Comparison of ENCODE assay signal across 28 cellular contexts in the genomic region with DNA sequence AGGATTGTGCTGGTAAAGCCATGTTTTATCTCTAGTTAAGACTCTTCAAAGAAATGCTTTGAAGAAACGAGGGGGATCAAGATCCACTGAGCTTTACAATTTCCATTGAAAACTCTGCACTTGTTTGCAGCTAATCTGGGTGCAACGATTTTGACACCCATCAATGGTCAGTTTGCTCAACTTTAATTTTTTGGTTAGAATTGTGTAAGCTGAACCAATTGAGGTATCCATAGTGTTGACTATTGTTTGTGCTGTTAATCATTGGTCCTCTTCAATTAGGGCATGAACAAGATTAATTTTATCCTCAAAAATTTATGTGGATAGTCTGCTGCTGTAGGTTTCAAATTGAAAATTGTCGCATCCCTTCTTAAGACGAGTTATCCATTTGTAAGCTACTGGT.
"Had no signal": no experiment of that assay in that cellular context is flagged by ENCODE, and none has a peak within 500 bp of the region (broad histone marks: within the 10 kb centered on the region; RNA-seq: fewer than 3 reads in every experiment).

No MANE protein-coding gene starts in this region.

- H3K4me1 Mint-ChIP-seq: stimulated activated effector memory CD8-positive, alpha-beta T cell treated with anti-CD3 and anti-CD28 coated beads, Interleukin-12 subunit alpha, Interleukin-12 subunit beta, amount 100 ng/mL, for 72 hours; stimulated activated memory B cell treated with anti-CD40 and anti-IgM and Interleukin-4, amounts not matched to agents 10 μg/mL and 1 μg/mL and 100 μg/mL, for 72 hours; stimulated activated naive B cell treated with anti-CD40 and anti-IgM and Interleukin-4, amounts not matched to agents 10 μg/mL and 1 μg/mL and 100 μg/mL, for 72 hours; stimulated activated naive CD8-positive, alpha-beta T cell treated with anti-CD3 and anti-CD28 coated beads, Interleukin-15, amount 100 ng/mL, for 72 hours had no signal

- H3K9me3 ChIP-seq: suprapubic skin, testis, thoracic aorta, thyroid gland, upper lobe of left lung, upper lobe of right lung, uterus had no signal

- H3K4me3 Mint-ChIP-seq: stimulated activated effector memory CD8-positive, alpha-beta T cell treated with anti-CD3 and anti-CD28 coated beads, Interleukin-12 subunit alpha, Interleukin-12 subunit beta, amount 100 ng/mL, for 72 hours; stimulated activated memory B cell treated with anti-CD40 and anti-IgM and Interleukin-4, amounts not matched to agents 10 μg/mL and 1 μg/mL and 100 μg/mL, for 72 hours; stimulated activated naive B cell treated with anti-CD40 and anti-IgM and Interleukin-4, amounts not matched to agents 10 μg/mL and 1 μg/mL and 100 μg/mL, for 72 hours; stimulated activated naive CD8-positive, alpha-beta T cell treated with anti-CD3 and anti-CD28 coated beads, Interleukin-15, amount 100 ng/mL, for 72 hours; stimulated activated naive CD8-positive, alpha-beta T cell treated with anti-CD3 and anti-CD28 coated beads, Interleukin-15, Interleukin-2, amounts not matched to agents 100 ng/mL and 50 ng/mL, for 24 hours; type B pancreatic cell had no signal

- ATAC-seq: stimulated activated effector memory CD8-positive, alpha-beta T cell treated with anti-CD3 and anti-CD28 coated beads, Interleukin-12 subunit alpha, Interleukin-12 subunit beta, amount 100 ng/mL, for 72 hours; stimulated activated memory B cell treated with anti-CD40 and anti-IgM and Interleukin-4, amounts not matched to agents 10 μg/mL and 1 μg/mL and 100 μg/mL, for 72 hours; stimulated activated naive B cell treated with anti-CD40 and anti-IgM and Interleukin-4, amounts not matched to agents 10 μg/mL and 1 μg/mL and 100 μg/mL, for 72 hours; stimulated activated naive CD8-positive, alpha-beta T cell treated with anti-CD3 and anti-CD28 coated beads, Interleukin-15, amount 100 ng/mL, for 72 hours; stimulated activated naive CD8-positive, alpha-beta T cell treated with anti-CD3 and anti-CD28 coated beads, Interleukin-15, Interleukin-2, amounts not matched to agents 100 U/mL and 50 U/mL, for 24 hours; upper lobe of right lung had no signal

- DNase-seq: stimulated activated CD4-positive, alpha-beta T cell treated with anti-CD3 and anti-CD28 coated beads, Interleukin-2, amount 100 ng/mL, for 48 hours; stimulated activated CD4-positive, alpha-beta T cell treated with anti-CD3 and anti-CD28 coated beads, Interleukin-4, amount 100 ng/mL, for 1 hour; stimulated activated CD4-positive, alpha-beta T cell treated with anti-CD3 and anti-CD28 coated beads, Interleukin-4, amount 100 ng/mL, for 24 hours; stimulated activated CD4-positive, alpha-beta T cell treated with anti-CD3 and anti-CD28 coated beads, Interleukin-4, amount 100 ng/mL, for 4 hours; stimulated activated CD8-positive, alpha-beta memory T cell treated with anti-CD3 and anti-CD28 coated beads, Interleukin-4, amount 100 ng/mL, for 48 hours; stimulated activated naive B cell treated with anti-CD40 and anti-IgM and Interleukin-4, amounts not matched to agents 10 μg/mL and 1 μg/mL and 100 μg/mL, for 72 hours; stimulated activated naive CD4-positive, alpha-beta T cell; stimulated activated naive CD4-positive, alpha-beta T cell treated with Interleukin-2 at 50 U/mL for 16 hours; stimulated activated naive CD8-positive, alpha-beta T cell treated with anti-CD3 and anti-CD28 coated beads, Interleukin-15, amount 100 ng/mL, for 72 hours; stimulated activated naive CD8-positive, alpha-beta T cell treated with anti-CD3 and anti-CD28 coated beads, Interleukin-15, Interleukin-2, amounts not matched to agents 100 U/mL and 50 U/mL, for 24 hours; stomach; substantia nigra; testis; thyroid gland; tibial artery; trophoblast cell; upper lobe of left lung; upper lobe of right lung; uterus had no signal

- H3K4me3 ChIP-seq: stomach, suprapubic skin, testis, thoracic aorta, thyroid gland, tibial artery, tibial nerve, upper lobe of left lung, upper lobe of right lung, uterus, vagina had no signal

- H3K36me3 Mint-ChIP-seq: stimulated activated effector memory CD8-positive, alpha-beta T cell treated with anti-CD3 and anti-CD28 coated beads, Interleukin-12 subunit alpha, Interleukin-12 subunit beta, amount 100 ng/mL, for 72 hours; stimulated activated memory B cell treated with anti-CD40 and anti-IgM and Interleukin-4, amounts not matched to agents 10 μg/mL and 1 μg/mL and 100 μg/mL, for 72 hours; stimulated activated naive B cell treated with anti-CD40 and anti-IgM and Interleukin-4, amounts not matched to agents 10 μg/mL and 1 μg/mL and 100 μg/mL, for 72 hours; type B pancreatic cell had no signal

- H3K27ac Mint-ChIP-seq: stimulated activated effector memory CD8-positive, alpha-beta T cell treated with anti-CD3 and anti-CD28 coated beads, Interleukin-12 subunit alpha, Interleukin-12 subunit beta, amount 100 ng/mL, for 72 hours; stimulated activated memory B cell treated with anti-CD40 and anti-IgM and Interleukin-4, amounts not matched to agents 10 μg/mL and 1 μg/mL and 100 μg/mL, for 72 hours; stimulated activated naive B cell treated with anti-CD40 and anti-IgM and Interleukin-4, amounts not matched to agents 10 μg/mL and 1 μg/mL and 100 μg/mL, for 72 hours; stimulated activated naive CD8-positive, alpha-beta T cell treated with anti-CD3 and anti-CD28 coated beads, Interleukin-15, amount 100 ng/mL, for 72 hours; stimulated activated naive CD8-positive, alpha-beta T cell treated with anti-CD3 and anti-CD28 coated beads, Interleukin-15, Interleukin-2, amounts not matched to agents 100 ng/mL and 50 ng/mL, for 24 hours; type B pancreatic cell had no signal

- FAIRE-seq: urothelium cell line had no signal

- H3K27me3 ChIP-seq: testis, thyroid gland, tibial artery, tibial nerve, upper lobe of left lung, upper lobe of right lung, uterus, vagina had no signal

- H3K36me3 ChIP-seq: stomach, suprapubic skin, thoracic aorta, thyroid gland, tibial artery, tibial nerve, upper lobe of left lung, upper lobe of right lung, uterus, vagina had no signal

- H3K4me1 ChIP-seq: stomach, testis, thyroid gland, upper lobe of left lung, upper lobe of right lung, uterus, vagina had no signal

- H3K9me3 Mint-ChIP-seq: stimulated activated effector memory CD8-positive, alpha-beta T cell treated with anti-CD3 and anti-CD28 coated beads, Interleukin-12 subunit alpha, Interleukin-12 subunit beta, amount 100 ng/mL, for 72 hours; stimulated activated naive CD8-positive, alpha-beta T cell treated with anti-CD3 and anti-CD28 coated beads, Interleukin-15, amount 100 ng/mL, for 72 hours; stimulated activated naive CD8-positive, alpha-beta T cell treated with anti-CD3 and anti-CD28 coated beads, Interleukin-15, Interleukin-2, amounts not matched to agents 100 ng/mL and 50 ng/mL, for 24 hours had no signal

- H3K27ac ChIP-seq: stomach, suprapubic skin, testis, thoracic aorta, thyroid gland, tibial artery, tibial nerve, upper lobe of left lung, upper lobe of right lung, uterus, vagina had no signal
